In genomic region chr1:173255214-173255813, GRCh38 we compare ENCODE assay signal across 8 cellular contexts. TPM values are rescaled to one million over a fixed set of nuclear protein-coding genes. Genes with fewer than 3 reads are reported as not detected.
DNase-seq lines count a peak whose midpoint lies in the region; ATAC-seq and TF ChIP-seq lines count a peak whose summit lies in the region.

No MANE protein-coding gene starts in this region.

- peak; percentile 84 for TF ChIP-seq CTCF in MM.1S (IDR thresholded peaks at IDR 0.05; ENCODE audit: low read length)
- peak; percentile 43 for TF ChIP-seq CTCF in liver (IDR thresholded peaks at IDR 0.05; ENCODE audit: low read depth, low read length, missing input control)

- no peaks in the 10 kb centered on the region for H3K36me3 ChIP-seq in MM.1S (replicated peaks; ENCODE audit: insufficient read depth, low read length)
- no peaks in the 10 kb centered on the region for H3K36me3 ChIP-seq in liver (ENCODE audit: control insufficient read depth in 4 of 4, insufficient read depth in 3 of 4, low read depth in 1 of 4, low read length in 3 of 4)

- no peak overlapping the region for H2AFZ ChIP-seq in MM.1S (ENCODE audit: low read length)

- H3K27me3 ChIP-seq in MM.1S (replicated peaks; ENCODE audit: insufficient read depth, low read length) (no peaks in the 10 kb centered on the region), liver (ENCODE audit: control insufficient read depth in 4 of 4, insufficient read depth in 4 of 4, low read length in 3 of 4) (no peaks in the 10 kb centered on the region)

- H3F3A ChIP-seq in MM.1S (ENCODE audit: insufficient read depth, low read length), result no peaks in the 10 kb centered on the region

- no peaks in the 10 kb centered on the region for H3K9me3 ChIP-seq in MM.1S (replicated peaks; ENCODE audit: insufficient read depth, low read length)
- H3K9me3 ChIP-seq in liver (ENCODE audit: control insufficient read depth in 4 of 4, low read length in 3 of 4), result no peaks in the 10 kb centered on the region

- no peak overlapping the region for H3K4me3 ChIP-seq in MM.1S (ENCODE audit: low read length)
- no peak overlapping the region for H3K4me3 ChIP-seq in liver (ENCODE audit: low read depth in 1 of 3, low read length in 3 of 3)

- H3K4me1 ChIP-seq in MM.1S (ENCODE audit: low read length) (no peaks in the 10 kb centered on the region), liver (ENCODE audit: control insufficient read depth in 4 of 4, insufficient read depth in 4 of 4, low read length in 3 of 4) (no peaks in the 10 kb centered on the region)

- no peaks in the 10 kb centered on the region for H3K9me2 ChIP-seq in MM.1S (replicated peaks; ENCODE audit: insufficient read depth, low read length)

- no peaks in the 10 kb centered on the region for H4K20me1 ChIP-seq in MM.1S (ENCODE audit: insufficient read depth, low read length)

- no peak for ATAC-seq in HG02610 (IDR thresholded peaks at IDR 0.05; ENCODE audit: unreplicated experiment)

- H3K27ac ChIP-seq in MM.1S (ENCODE audit: low read length) (no peak overlapping the region), liver (ENCODE audit: low read depth in 1 of 2, low read length in 2 of 2) (no peak overlapping the region)

- no peaks in the 10 kb centered on the region for H3K79me2 ChIP-seq in MM.1S (ENCODE audit: low read length)

- DNase-seq in SIG-M5 treated with dmso at 0.1 percent for 504 hours (lab: John Stamatoyannopoulos, UW; ENCODE audit: unreplicated experiment), result peak; percentile 59
- no peak for DNase-seq in SIG-M5 (lab: John Stamatoyannopoulos, UW)
- peak; percentile 36 for DNase-seq in MM.1S
- peak; percentile 61 for DNase-seq in astrocyte of the hippocampus (ENCODE audit: low read depth, low spot score)
- no peak for DNase-seq in NCI-H2029 (lab: John Stamatoyannopoulos, UW)
- DNase-seq in activated CD4-positive, alpha-beta T cell treated with anti-CD3 and anti-CD28 coated beads, Interleukin-2, amount 50 U/mL, for 4 hours, result no peak

- H3K4me2 ChIP-seq in MM.1S (ENCODE audit: low read depth, low read length), result no peak overlapping the region

- H3K9ac ChIP-seq in MM.1S (ENCODE audit: low read length) (no peak overlapping the region), liver (ENCODE audit: low read depth in 1 of 2, low read length in 2 of 2) (no peak overlapping the region)

- peak; percentile 62 to 67 for TF ChIP-seq RAD21 in liver (IDR thresholded peaks at IDR 0.05)

- WGBS in liver, result 41% methylated on average over 3 of the region's 3 CpGs

TF ChIP-seq in liver, 16 proteins besides CTCF, POLR2A, EP300 and RAD21:
- TF ChIP-seq NR2F2 (IDR thresholded peaks at IDR 0.05), result no peak
- TF ChIP-seq REST (IDR thresholded peaks at IDR 0.05), result no peak
- no peak for TF ChIP-seq FOXA1 (IDR thresholded peaks at IDR 0.05)
- no peak for TF ChIP-seq HNF4A (conservative IDR thresholded peaks at IDR 0.05)
- TF ChIP-seq MAX (IDR thresholded peaks at IDR 0.05), result no peak
- TF ChIP-seq HNF4G (IDR thresholded peaks at IDR 0.05), result no peak
- TF ChIP-seq SP1 (IDR thresholded peaks at IDR 0.05), result no peak
- no peak for TF ChIP-seq ATF3 (IDR thresholded peaks at IDR 0.05)
- no peak for TF ChIP-seq GABPA (IDR thresholded peaks at IDR 0.05 in 1 of 2, conservative IDR thresholded peaks at IDR 0.05 in 1 of 2)

RNA-seq across cellular contexts. Expression of gene TNFSF4, which starts 48.2 kb away (rescaled TPM):
- 1 to 10 TPM in 1 of 2 donors, under 1 TPM in 1; 0.59 to 2.1 TPM for total RNA-seq in liver
- polyA plus RNA-seq in liver, result under 1 TPM; 0.18 to 0.32 TPM

Comparison
In these comparisons a context has a peak if more than half of its experiments do, and no peak if none do; other contexts are left out.
1. DNase-seq: peak in SIG-M5 treated with dmso at 0.1 percent for 504 hours (single experiment), MM.1S (single experiment) and astrocyte of the hippocampus (single experiment); none in SIG-M5 (single experiment), NCI-H2029 (single experiment) and activated CD4-positive, alpha-beta T cell treated with anti-CD3 and anti-CD28 coated beads, Interleukin-2, amount 50 U/mL, for 4 hours (0 of 2).